ENCODE assay signal across 8 cellular contexts in genomic region chr18:13112982-13113381, GRCh38.
DNase-seq lines count a peak whose midpoint lies in the region; ATAC-seq, FAIRE-seq and TF ChIP-seq lines count a peak whose summit lies in the region.

No MANE protein-coding gene starts in this region.

- H3K27me3 ChIP-seq in endothelial cell of umbilical vein (ENCODE audit: control insufficient read depth in 2 of 2, insufficient read depth in 2 of 2, low read length in 2 of 2): no peaks in the 10 kb centered on the region

- no peaks in the 10 kb centered on the region for H3K79me2 ChIP-seq in endothelial cell of umbilical vein (ENCODE audit: control insufficient read depth, insufficient read depth, low read length)

- dilution Hi-C loops in endothelial cell of umbilical vein (cut with MboI; ENCODE audit: extremely low pct_ligation_motif_present, low sequenced_read_pairs): no loop called here

- H4K20me1 ChIP-seq in endothelial cell of umbilical vein (replicated peaks; ENCODE audit: control insufficient read depth, extremely low read depth, insufficient read depth, low read length): no peaks in the 10 kb centered on the region

- TF ChIP-seq CTCF in D721Med (IDR thresholded peaks at IDR 0.05; ENCODE audit: insufficient read depth, missing control alignments) (peak; percentile 42), endothelial cell of umbilical vein (IDR thresholded peaks at IDR 0.05; ENCODE audit: extremely low read depth in 1 of 2, insufficient read depth in 1 of 2, low read depth in 1 of 2, low read length in 2 of 2) (peak; percentile 22 to 54)

- no peaks in the 10 kb centered on the region for H3K4me1 ChIP-seq in endothelial cell of umbilical vein (ENCODE audit: control insufficient read depth, extremely low read depth, insufficient read depth, low read length)

- BruUV-seq in endothelial cell of umbilical vein (replicated peaks; lab: Mats Ljungman, UMichigan): no TSS peak

- no peak overlapping the region for H3K27ac Mint-ChIP-seq in T-helper 2 cell treated with Interferon-gamma antibody and Interleukin-4, amounts not matched to agents 5 μg/mL and 100 μg/mL, for 36 hours

- H3K36me3 Mint-ChIP-seq in T-helper 2 cell treated with Interferon-gamma antibody and Interleukin-4, amounts not matched to agents 5 μg/mL and 100 μg/mL, for 36 hours (ENCODE audit: low read depth): peaks cover 53% of the 10 kb centered on the region

- intact Hi-C loops in endothelial cell of umbilical vein (cut with micrococcal nuclease): loop anchor here (1.0 kb wide), 1 partner anchor 517 kb away; no protein-coding TSS in a partner anchor

- no peaks in the 10 kb centered on the region for H3K27me3 Mint-ChIP-seq in T-helper 2 cell treated with Interferon-gamma antibody and Interleukin-4, amounts not matched to agents 5 μg/mL and 100 μg/mL, for 36 hours (ENCODE audit: low read depth)

- peaks cover 6% of the 10 kb centered on the region in 2 experiments for H3K36me3 ChIP-seq in endothelial cell of umbilical vein (ENCODE audit: control insufficient read depth in 2 of 2, extremely low read depth in 1 of 2, insufficient read depth in 2 of 2, low read length in 2 of 2)

- no peaks in the 10 kb centered on the region for H3K9me1 ChIP-seq in endothelial cell of umbilical vein (replicated peaks; ENCODE audit: control insufficient read depth, extremely low read depth, insufficient read depth, low read length)

- no peak overlapping the region for H2AFZ ChIP-seq in endothelial cell of umbilical vein (ENCODE audit: low read depth, low read length)

- H3K4me3 Mint-ChIP-seq in T-helper 2 cell treated with Interferon-gamma antibody and Interleukin-4, amounts not matched to agents 5 μg/mL and 100 μg/mL, for 36 hours: no peak overlapping the region

- no peak overlapping the region for H3K27ac ChIP-seq in endothelial cell of umbilical vein (ENCODE audit: insufficient read depth, low read depth, low read length)

- DNase-seq in D721Med (ENCODE audit: insufficient read length, low spot score) (no peak), NCI-H526 treated with DMSO at 0.1 percent for 48 hours (lab: John Stamatoyannopoulos, UW) (peak; percentile 25), endothelial cell of umbilical vein (ENCODE audit: low read depth, low spot score) (peak; percentile 64), middle frontal gyrus (ENCODE audit: extremely low spot score, low spot score) (peak; percentile 17), NOMO-1 treated with dmso at 0.1 percent for 144 hours (lab: John Stamatoyannopoulos, UW; ENCODE audit: unreplicated experiment) (no peak)
- no peak for DNase-seq in T-helper 2 cell treated with Interferon-gamma antibody and Interleukin-4, amounts not matched to agents 5 μg/mL and 100 μg/mL, for 36 hours (ENCODE audit: low spot score)

- H3K9ac ChIP-seq in endothelial cell of umbilical vein (replicated peaks; ENCODE audit: extremely low read depth, insufficient read depth, low read length): no peak overlapping the region

- POLR2A ChIA-PET in endothelial cell of umbilical vein (lab: Charles Lee): no interaction called here

- no peaks in the 10 kb centered on the region for H3K9me3 ChIP-seq in endothelial cell of umbilical vein (replicated peaks; ENCODE audit: control insufficient read depth, insufficient read depth, low read length)

- H3K4me3 ChIP-seq in endothelial cell of umbilical vein (replicated peaks in 1 of 3; ENCODE audit: insufficient read depth in 1 of 3, low read depth in 1 of 3, low read length in 3 of 3): no peak overlapping the region

- no peak for ATAC-seq in GM18520 (IDR thresholded peaks at IDR 0.05; ENCODE audit: unreplicated experiment)
- ATAC-seq in GM18858 (IDR thresholded peaks at IDR 0.05; ENCODE audit: unreplicated experiment): no peak

- no peaks in the 10 kb centered on the region for H3K9me3 Mint-ChIP-seq in T-helper 2 cell treated with Interferon-gamma antibody and Interleukin-4, amounts not matched to agents 5 μg/mL and 100 μg/mL, for 36 hours

- CTCF ChIA-PET in endothelial cell of umbilical vein (lab: Charles Lee): interaction anchor here (0.7 to 2.5 kb wide), 11 partner anchors 8 to 516 kb away, joined by 3 to 27 read pairs (median 5); no protein-coding TSS in a partner anchor

- no peak for TF ChIP-seq POLR2A in endothelial cell of umbilical vein (IDR thresholded peaks at IDR 0.05; ENCODE audit: low read depth, low read length)

- H3K4me1 Mint-ChIP-seq in T-helper 2 cell treated with Interferon-gamma antibody and Interleukin-4, amounts not matched to agents 5 μg/mL and 100 μg/mL, for 36 hours (ENCODE audit: low read depth): no peaks in the 10 kb centered on the region

- FAIRE-seq in D721Med (lab: Jason Lieb, UNC) (no peak), endothelial cell of umbilical vein (lab: Jason Lieb, UNC) (no peak)

- no peak overlapping the region for H3K4me2 ChIP-seq in endothelial cell of umbilical vein (ENCODE audit: insufficient read depth, low read length)

TF ChIP-seq in endothelial cell of umbilical vein, 7 proteins besides CTCF, POLR2A, EP300 and RAD21:
- TF ChIP-seq MAX (IDR thresholded peaks at IDR 0.05; ENCODE audit: insufficient read depth, insufficient read length) (no peak), FOS (IDR thresholded peaks at IDR 0.05; ENCODE audit: borderline replicate concordance, insufficient read depth, low read length) (no peak), GATA2 (IDR thresholded peaks at IDR 0.05; ENCODE audit: insufficient read depth, insufficient read length, low read depth, low read length) (no peak), POLR2AphosphoS5 (IDR thresholded peaks at IDR 0.05; ENCODE audit: insufficient read depth, low read depth, low read length) (no peak), JUN (IDR thresholded peaks at IDR 0.05; ENCODE audit: borderline replicate concordance, insufficient read depth, insufficient read length, low read depth) (no peak), MYC (IDR thresholded peaks at IDR 0.05; ENCODE audit: low read depth, low read length) (no peak)

Comparison
In these comparisons a context has a peak if more than half of its experiments do, and no peak if none do; other contexts are left out.
1. DNase-seq: peak in NCI-H526 treated with DMSO at 0.1 percent for 48 hours (single experiment), endothelial cell of umbilical vein (single experiment) and middle frontal gyrus (single experiment); none in D721Med (single experiment), NOMO-1 treated with dmso at 0.1 percent for 144 hours (single experiment) and T-helper 2 cell treated with Interferon-gamma antibody and Interleukin-4, amounts not matched to agents 5 μg/mL and 100 μg/mL, for 36 hours (single experiment).